Comparison of ENCODE assay signal across 27 cellular contexts in the genomic region with DNA sequence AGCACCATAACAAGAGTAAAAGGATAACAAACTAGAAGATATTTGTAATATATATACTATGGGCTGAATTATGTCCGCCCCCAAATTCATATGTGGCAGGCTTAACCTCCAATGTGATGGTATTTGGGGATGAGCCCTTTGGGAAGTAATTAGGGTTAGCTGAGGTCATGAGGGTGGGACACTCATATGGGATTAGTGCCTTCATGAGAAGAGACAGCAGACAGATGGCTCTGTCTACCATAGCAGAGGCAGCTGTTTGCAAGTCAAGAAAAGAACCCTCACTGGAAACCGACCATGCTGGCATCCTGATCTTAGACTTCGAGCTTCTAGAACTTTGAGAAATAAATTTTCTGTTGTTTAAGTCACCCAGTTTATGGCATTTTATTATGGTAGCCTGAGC.
"Had no signal": no experiment of that assay in that cellular context is flagged by ENCODE, and none has a peak within 500 bp of the region (broad histone marks: within the 10 kb centered on the region; RNA-seq: fewer than 3 reads in every experiment).

No MANE protein-coding gene starts in this region.

- H3K4me2 ChIP-seq: hepatocyte, neural progenitor cell had no signal

- H3K79me2 ChIP-seq: hepatocyte, parathyroid adenoma had no signal

- H3K36me3 ChIP-seq: colonic mucosa, gastroesophageal sphincter, heart left ventricle, left lung, neural progenitor cell, right atrium auricular region, sigmoid colon, spleen, suprapubic skin, transverse colon, vagina had no signal

- FAIRE-seq: kidney had no signal

- H3K4me1 ChIP-seq: colonic mucosa, foreskin keratinocyte, gastroesophageal sphincter, heart left ventricle, left lung, neural progenitor cell, parathyroid adenoma, right atrium auricular region, sigmoid colon, spleen, suprapubic skin, transverse colon, vagina had no signal

- H3K27ac ChIP-seq: colonic mucosa, epithelial cell of prostate, foreskin keratinocyte, gastroesophageal sphincter, heart left ventricle, hepatocyte, left lung, neural progenitor cell, parathyroid adenoma, right atrium auricular region, sigmoid colon, skin epidermis, spleen, suprapubic skin, transverse colon, vagina had no signal

- H3K27me3 ChIP-seq: colonic mucosa, foreskin keratinocyte, gastroesophageal sphincter, heart left ventricle, hepatocyte, left lung, neural progenitor cell, right atrium auricular region, sigmoid colon, spleen, suprapubic skin, transverse colon, vagina had no signal

- H2AFZ ChIP-seq: hepatocyte, neural progenitor cell, parathyroid adenoma had no signal

- ATAC-seq: esophagus mucosa; foreskin keratinocyte; gastroesophageal sphincter; heart left ventricle; left cardiac atrium; left lung; mucosa of descending colon; naive thymus-derived CD4-positive, alpha-beta T cell; stimulated activated naive CD8-positive, alpha-beta T cell treated with anti-CD3 and anti-CD28 coated beads, Interleukin-15, amount 100 ng/mL, for 72 hours had no signal

- H3K9ac ChIP-seq: neural progenitor cell, parathyroid adenoma had no signal

- H3K9me3 ChIP-seq: colonic mucosa, mucosa of descending colon, right atrium auricular region, sigmoid colon, suprapubic skin, transverse colon, vagina had no signal

- H3K4me3 ChIP-seq: colonic mucosa, gastroesophageal sphincter, heart left ventricle, hepatocyte, left lung, mucosa of descending colon, neural progenitor cell, right atrium auricular region, sigmoid colon, skin epidermis, spleen, suprapubic skin, transverse colon, vagina had no signal

- DNase-seq: colonic mucosa; effector CD8-positive, alpha-beta T cell; endodermal cell; foreskin keratinocyte; heart left ventricle; kidney; left cardiac atrium; left lung; mesenchymal stem cell; mucosa of descending colon; naive thymus-derived CD4-positive, alpha-beta T cell; sigmoid colon; spleen; stimulated activated CD4-positive, alpha-beta T cell treated with anti-CD3 and anti-CD28 coated beads, Interleukin-2, amount 100 ng/mL, for 48 hours; stimulated activated naive CD4-positive, alpha-beta T cell; stimulated activated naive CD8-positive, alpha-beta T cell treated with anti-CD3 and anti-CD28 coated beads, Interleukin-15, amount 100 ng/mL, for 72 hours; transverse colon had no signal
